17 cellular contexts compared by ENCODE assay signal in the genomic region with DNA sequence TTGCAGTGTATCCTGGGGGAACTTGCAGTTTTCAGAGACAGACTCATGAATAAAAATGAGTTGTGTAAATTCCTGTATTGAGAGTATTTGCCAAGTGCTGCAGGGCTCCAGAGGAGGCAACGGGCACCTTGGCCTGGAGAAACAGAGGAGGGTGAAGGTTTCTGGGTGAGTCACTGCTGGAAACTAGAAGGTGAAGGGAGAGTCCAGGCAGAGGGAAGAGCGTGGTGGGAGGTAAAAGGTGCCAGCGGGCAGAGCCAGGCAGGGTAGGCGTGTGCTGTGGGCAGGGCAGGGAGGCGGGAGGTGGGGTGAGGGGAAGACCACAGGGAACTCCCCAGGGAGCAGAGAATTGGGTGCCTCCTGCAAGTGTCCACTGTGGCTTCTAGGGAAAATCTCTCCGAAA.
DNase-seq lines count a peak whose midpoint lies in the region; ATAC-seq, FAIRE-seq and TF ChIP-seq lines count a peak whose summit lies in the region.
"Had no signal": no experiment of that assay in that cellular context is flagged by ENCODE, and none has a peak within 500 bp of the region (broad histone marks: within the 10 kb centered on the region; RNA-seq: fewer than 3 reads in every experiment).

No MANE protein-coding gene starts in this region.

- H3K27ac ChIP-seq in pancreas (no peak overlapping the region), ovary (no peak overlapping the region)
- H3K27ac ChIP-seq: spleen had no signal

- no peak for TF ChIP-seq CTCF in epithelial cell of proximal tubule (conservative IDR thresholded peaks at IDR 0.05; ENCODE audit: low read depth, low read length)
- no peak for TF ChIP-seq CTCF in pancreas (IDR thresholded peaks at IDR 0.05)
- no peak for TF ChIP-seq CTCF in ovary (IDR thresholded peaks at IDR 0.05)

- FAIRE-seq in H54 (lab: Jason Lieb, UNC) (no peak), pancreas (lab: Jason Lieb, UNC) (no peak)

- H3K4me1 ChIP-seq in pancreas = no peaks in the 10 kb centered on the region
- H3K4me1 ChIP-seq in ovary (ENCODE audit: insufficient read depth) = peaks cover 14% of the 10 kb centered on the region

- 60 to 63% methylated on average over 6 of the region's 6 CpGs for WGBS in pancreas, 2 donors
- WGBS in ovary, 3 donors = 73 to 77% (median 75%) methylated on average over 6 of the region's 6 CpGs

- ATAC-seq in pancreas (peak in 3 of 4 donors; percentile 51 to 78 (median 71)), GM18517 (IDR thresholded peaks at IDR 0.05; ENCODE audit: unreplicated experiment) (no peak)
- ATAC-seq: CD8-positive, alpha-beta T cell had no signal

- H3K9me3 ChIP-seq in pancreas (no peaks in the 10 kb centered on the region), ovary (no peaks in the 10 kb centered on the region)
- H3K9me3 ChIP-seq: spleen had no signal

- TF ChIP-seq EP300 in ovary (IDR thresholded peaks at IDR 0.05) = no peak

- peak; percentile 13 for DNase-seq in H54 (ENCODE audit: insufficient read length, low spot score)
- DNase-seq in RPMI7951 (ENCODE audit: low read depth) = peak; percentile 14
- DNase-seq in epithelial cell of proximal tubule (ENCODE audit: low read depth) = peak; percentile 36
- DNase-seq in pancreas = no peak
- no peak for DNase-seq in ovary
- DNase-seq in activated naive CD4-positive, alpha-beta T cell (lab: John Stamatoyannopoulos, UW) = no peak
- DNase-seq: activated CD4-positive, alpha-beta T cell treated with anti-CD3 and anti-CD28 coated beads, Interleukin-2, amount 50 U/mL, for 4 hours; activated T-cell treated with anti-CD3 and anti-CD28 coated beads for 4 hours; CD8-positive, alpha-beta T cell; DND-41; effector memory CD4-positive, alpha-beta T cell; KBM-7; NCI-H1105 treated with DMSO at 0.1 percent for 48 hours; NCI-H2107; NCI-H524; spleen had no signal

- H3K36me3 ChIP-seq in pancreas (no peaks in the 10 kb centered on the region), ovary (no peaks in the 10 kb centered on the region)
- H3K36me3 ChIP-seq: spleen had no signal

- no peak overlapping the region for H3K4me3 ChIP-seq in epithelial cell of proximal tubule (ENCODE audit: low read depth, low read length)
- H3K4me3 ChIP-seq in pancreas = no peak overlapping the region
- H3K4me3 ChIP-seq in ovary = no peak overlapping the region
- H3K4me3 ChIP-seq: spleen had no signal

- H3K27me3 ChIP-seq in pancreas (no peaks in the 10 kb centered on the region), ovary (no peaks in the 10 kb centered on the region)
- H3K27me3 ChIP-seq: spleen had no signal

- intact Hi-C loops in pancreas (cut with DNase I) (no loop called here), ovary (cut with DNase I) (no loop called here)

- TF ChIP-seq POLR2A in H54 (IDR thresholded peaks at IDR 0.05; ENCODE audit: low read depth, low read length) (no peak), ovary (IDR thresholded peaks at IDR 0.05) (no peak)

Comparison
In these comparisons a context has a peak if more than half of its experiments do, and no peak if none do; other contexts are left out.
1. DNase-seq: peak in H54 (single experiment), RPMI7951 (single experiment) and epithelial cell of proximal tubule (single experiment); none in pancreas (0 of 6), ovary (0 of 5) and activated naive CD4-positive, alpha-beta T cell (0 of 4).